In the genomic region with DNA sequence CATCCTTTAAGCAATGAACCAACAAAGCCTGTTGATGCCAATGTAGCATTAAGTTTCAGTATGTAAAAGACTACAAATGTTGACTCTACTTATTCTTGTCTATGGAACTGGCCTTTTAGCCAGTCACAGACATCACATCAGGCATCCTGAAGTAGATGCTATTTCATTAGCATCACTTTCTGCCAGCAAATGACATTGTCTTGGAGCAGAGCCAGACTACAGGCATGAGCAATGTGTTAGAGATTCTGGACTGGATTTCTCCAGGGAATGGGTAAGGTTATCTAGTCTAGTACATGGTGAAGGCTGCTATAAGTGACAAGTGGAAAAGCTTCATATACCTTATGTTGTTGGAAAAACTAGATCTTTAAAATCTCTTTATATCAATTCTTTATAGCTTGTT, we compare ENCODE assay signal across 11 cellular contexts.
DNase-seq lines count a peak whose midpoint lies in the region; ATAC-seq, FAIRE-seq and TF ChIP-seq lines count a peak whose summit lies in the region.
"Had no signal": no experiment of that assay in that cellular context is flagged by ENCODE, and none has a peak within 500 bp of the region (broad histone marks: within the 10 kb centered on the region; RNA-seq: fewer than 3 reads in every experiment).

No MANE protein-coding gene starts in this region.

- H3K27ac ChIP-seq in GM23248 = no peak overlapping the region
- H3K27ac ChIP-seq: skin epidermis had no signal

- no peaks in the 10 kb centered on the region for H3K4me1 ChIP-seq in GM23248 (ENCODE audit: insufficient read depth)

- no peaks in the 10 kb centered on the region for H3K36me3 ChIP-seq in GM23248 (ENCODE audit: low read depth)
- H3K36me3 ChIP-seq in bronchial epithelial cell (ENCODE audit: control insufficient read depth, insufficient read depth, low read length) = no peaks in the 10 kb centered on the region

- H3F3A ChIP-seq in GM23248 (ENCODE audit: insufficient read depth) = no peaks in the 10 kb centered on the region

- no peaks in the 10 kb centered on the region for H3K79me2 ChIP-seq in GM23248 (ENCODE audit: insufficient read depth)

- no peak overlapping the region for H2AFZ ChIP-seq in GM23248

- H3K4me2 ChIP-seq in GM23248 (ENCODE audit: unreplicated experiment) = no peak overlapping the region

- FAIRE-seq in bronchial epithelial cell (lab: Jason Lieb, UNC) = no peak

- TF ChIP-seq CTCF in bronchial epithelial cell (IDR thresholded peaks at IDR 0.05; ENCODE audit: insufficient read depth, low read length, severe bottlenecking) = no peak

- in situ Hi-C loops in GM23248 (cut with MboI) = no loop called here

- peak; percentile 7 for DNase-seq in GM23248
- peak; percentile 92 for DNase-seq in NCI-H345 (lab: John Stamatoyannopoulos, UW)
- peak; percentile 44 for DNase-seq in bronchial epithelial cell (ENCODE audit: low read depth)
- DNase-seq in midbrain (lab: John Stamatoyannopoulos, UW) = peak; percentile 71
- DNase-seq in HT-29 (ENCODE audit: low spot score) = no peak
- DNase-seq: activated T-cell treated with anti-CD3 and anti-CD28 coated beads, Interleukin-2, amount 50 U/mL, for 4 hours; stimulated activated naive CD4-positive, alpha-beta T cell treated with Interleukin-2 at 50 U/mL for 16 hours had no signal

- no peaks in the 10 kb centered on the region for H3K9me2 ChIP-seq in GM23248 (ENCODE audit: insufficient read depth)

- H3K4me3 ChIP-seq in GM23248 (no peak overlapping the region), bronchial epithelial cell (ENCODE audit: low read depth, low read length) (no peak overlapping the region)
- H3K4me3 ChIP-seq: skin epidermis had no signal

- no peak overlapping the region for H3K9ac ChIP-seq in GM23248

- H3K27me3 ChIP-seq in GM23248 (replicated peaks; ENCODE audit: insufficient read depth) (no peaks in the 10 kb centered on the region), bronchial epithelial cell (ENCODE audit: control insufficient read depth, insufficient read depth, low read length) (no peaks in the 10 kb centered on the region)

- H4K20me1 ChIP-seq in GM23248 (ENCODE audit: insufficient read depth) = no peaks in the 10 kb centered on the region

- no peaks in the 10 kb centered on the region for H3K9me3 ChIP-seq in GM23248 (ENCODE audit: low read depth)

- no peak for ATAC-seq in HG02884 (IDR thresholded peaks at IDR 0.05; ENCODE audit: unreplicated experiment)
- ATAC-seq in HG03039 (IDR thresholded peaks at IDR 0.05; ENCODE audit: unreplicated experiment) = no peak
- ATAC-seq in GM19455 (IDR thresholded peaks at IDR 0.05; ENCODE audit: unreplicated experiment) = no peak
- ATAC-seq: activated T-cell treated with anti-CD3 and anti-CD28 coated beads, Interleukin-2, amount 50 U/mL, for 4 hours had no signal
